ENCODE assay signal across 8 cellular contexts in genomic region chr7:102288285-102288930, GRCh38. TPM values are rescaled to one million over a fixed set of nuclear protein-coding genes. Genes with fewer than 3 reads are reported as not detected.
DNase-seq lines count a peak whose midpoint lies in the region; ATAC-seq and TF ChIP-seq lines count a peak whose summit lies in the region.

No MANE protein-coding gene starts in this region.

- no peak overlapping the region for H3K18ac ChIP-seq in neuronal stem cell (ENCODE audit: low read length)

- H3K79me1 ChIP-seq in neuronal stem cell (ENCODE audit: low read depth, low read length) = peaks cover 5% of the 10 kb centered on the region

- H2BK12ac ChIP-seq in neuronal stem cell (ENCODE audit: low read length) = no peak overlapping the region

- no peak overlapping the region for H3K27ac ChIP-seq in breast epithelium
- H3K27ac ChIP-seq in neuronal stem cell (replicated peaks; ENCODE audit: low read length) = no peak overlapping the region

- peaks cover 11% of the 10 kb centered on the region for H4K20me1 ChIP-seq in Loucy (ENCODE audit: insufficient read depth, low read length, poor library complexity, severe bottlenecking)

- no peak overlapping the region for H2BK120ac ChIP-seq in neuronal stem cell (ENCODE audit: low read depth, low read length)

- peak overlapping the region; percentile 95 for H3K23ac ChIP-seq in neuronal stem cell (ENCODE audit: low read depth, low read length, poor library complexity)

- TF ChIP-seq CTCF in Loucy (conservative IDR thresholded peaks at IDR 0.05; ENCODE audit: low read length) (0 out of 2 replicates have a peak, but pooled peaks have one; percentile 23), breast epithelium (IDR thresholded peaks at IDR 0.05) (no peak)

- H3K4me3 ChIP-seq in Loucy (ENCODE audit: low read length, poor library complexity, severe bottlenecking) (peak overlapping the region; percentile 87), breast epithelium (peak overlapping the region; percentile 77 to 91 (median 81)), neuronal stem cell (ENCODE audit: low read length in 2 of 2) (peak overlapping the region; percentile 95)

- H2AK5ac ChIP-seq in neuronal stem cell (ENCODE audit: low read depth, low read length) = no peak overlapping the region

- H2BK5ac ChIP-seq in neuronal stem cell (ENCODE audit: low read length) = no peak overlapping the region

- H3K9ac ChIP-seq in Loucy (ENCODE audit: low read depth, low read length, poor library complexity, severe bottlenecking) (no peak overlapping the region), neuronal stem cell (ENCODE audit: low read depth, low read length, poor library complexity) (no peak overlapping the region)

- ATAC-seq in HG03095 (IDR thresholded peaks at IDR 0.05; ENCODE audit: unreplicated experiment) = no peak

- H3K9me3 ChIP-seq in Loucy (ENCODE audit: insufficient read depth, low read depth, low read length) (no peaks in the 10 kb centered on the region), breast epithelium (no peaks in the 10 kb centered on the region), neuronal stem cell (replicated peaks in 1 of 2; ENCODE audit: control insufficient read depth in 2 of 2, insufficient read depth in 1 of 2, low read depth in 1 of 2, low read length in 2 of 2) (no peaks in the 10 kb centered on the region)

- no peak overlapping the region for H2AFZ ChIP-seq in Loucy (ENCODE audit: low read length)
- no peak overlapping the region for H2AFZ ChIP-seq in neuronal stem cell (ENCODE audit: low read length)

- intact Hi-C loops in breast epithelium (cut with DNase I; ENCODE audit: low total_unique reads) = no loop called here

- H3K4me2 ChIP-seq in Loucy (ENCODE audit: low read depth, low read length, poor library complexity, severe bottlenecking) (peak overlapping the region; percentile 96), neuronal stem cell (ENCODE audit: insufficient read depth, low read length, poor library complexity, severe bottlenecking) (peak overlapping the region; percentile 97)

- H3K9me2 ChIP-seq in Loucy (replicated peaks; ENCODE audit: low read depth, low read length) = no peaks in the 10 kb centered on the region

- DNase-seq in Daoy (ENCODE audit: low read depth) (peak; percentile 31), breast epithelium (ENCODE audit: low spot score in 2 of 2) (no peak), neuronal stem cell (ENCODE audit: low spot score) (no peak), COR-L47 (lab: John Stamatoyannopoulos, UW) (no peak), mucosa of gallbladder (ENCODE audit: low spot score) (no peak), kidney glomerular epithelial cell (lab: John Stamatoyannopoulos, UW) (no peak)

- H3K4me1 ChIP-seq in Loucy (ENCODE audit: insufficient read depth, low read length, poor library complexity, severe bottlenecking) = peaks cover 14% of the 10 kb centered on the region
- peaks cover 0 to 4% of the 10 kb centered on the region in 2 donors for H3K4me1 ChIP-seq in breast epithelium
- H3K4me1 ChIP-seq in neuronal stem cell (ENCODE audit: control insufficient read depth in 2 of 2, insufficient read depth in 1 of 2, low read depth in 1 of 2, low read length in 2 of 2) = peaks cover 25 to 27% of the 10 kb centered on the region in 2 donors

- no CpG with 5 or more reads among the region's 10 CpGs for WGBS in neuronal stem cell (ENCODE audit: extremely low coverage in 2 of 2, insufficient read length in 2 of 2, insufficient replicate concordance in 1 of 2), 2 donors

- no peak overlapping the region for H3K4ac ChIP-seq in neuronal stem cell (ENCODE audit: low read length)

- no peaks in the 10 kb centered on the region for H3F3A ChIP-seq in Loucy (ENCODE audit: low read depth)

- H4K91ac ChIP-seq in neuronal stem cell (ENCODE audit: low read depth, low read length, poor library complexity) = no peak overlapping the region

- no peak overlapping the region for H3K14ac ChIP-seq in neuronal stem cell (ENCODE audit: low read length)

- H3K27me3 ChIP-seq in Loucy (ENCODE audit: insufficient read depth, low read length, poor library complexity, severe bottlenecking) (no peaks in the 10 kb centered on the region), breast epithelium (no peaks in the 10 kb centered on the region), neuronal stem cell (ENCODE audit: control insufficient read depth in 3 of 3, insufficient read depth in 3 of 3, low read depth in 1 of 3, low read length in 3 of 3) (no peaks in the 10 kb centered on the region)

- H3K36me3 ChIP-seq in Loucy (ENCODE audit: insufficient read depth, low read length) (no peaks in the 10 kb centered on the region), breast epithelium (no peaks in the 10 kb centered on the region), neuronal stem cell (replicated peaks in 1 of 2; ENCODE audit: control insufficient read depth in 2 of 2, insufficient read depth in 2 of 2, low read length in 2 of 2) (no peaks in the 10 kb centered on the region)

- no peak overlapping the region for H4K8ac ChIP-seq in neuronal stem cell (ENCODE audit: low read depth, low read length)

- H3K79me2 ChIP-seq in Loucy (ENCODE audit: insufficient read depth, low read length) = no peaks in the 10 kb centered on the region

- no peak overlapping the region for H2BK15ac ChIP-seq in neuronal stem cell (ENCODE audit: low read length)

- no peak for TF ChIP-seq POLR2A in breast epithelium (IDR thresholded peaks at IDR 0.05)

RNA-seq across cellular contexts. Expression of gene SH2B2, which starts 1.7 kb away (rescaled TPM):
- 2.2 and 5.3 TPM in 2 replicates for total RNA-seq in Daoy (2014; rRNA removed; shearing (Covaris generic))
- total RNA-seq in breast epithelium (1 to 10 TPM; 1.6 to 6.6 (median 4.0) TPM), mucosa of gallbladder (7.2 TPM)
- polyA plus RNA-seq in neuronal stem cell (2013, experiment 1 of 2) = 9.5 TPM
- 9.6 TPM for polyA plus RNA-seq in neuronal stem cell (2013, experiment 2 of 2)
